1 cellular context compared by ENCODE assay signal in genomic region chr1:191674780-191675179, GRCh38.
TF ChIP-seq lines count a peak whose summit lies in the region.

No MANE protein-coding gene starts in this region.

TF ChIP-seq in K562, 482 proteins besides CTCF, POLR2A, EP300 and RAD21 (continued from another document):
- no peak for TF ChIP-seq ZBED1 (IDR thresholded peaks at IDR 0.05)
- TF ChIP-seq MAFG (tag; conservative IDR thresholded peaks at IDR 0.05) = no peak
